ENCODE assay signal across 10 cellular contexts in the genomic region with DNA sequence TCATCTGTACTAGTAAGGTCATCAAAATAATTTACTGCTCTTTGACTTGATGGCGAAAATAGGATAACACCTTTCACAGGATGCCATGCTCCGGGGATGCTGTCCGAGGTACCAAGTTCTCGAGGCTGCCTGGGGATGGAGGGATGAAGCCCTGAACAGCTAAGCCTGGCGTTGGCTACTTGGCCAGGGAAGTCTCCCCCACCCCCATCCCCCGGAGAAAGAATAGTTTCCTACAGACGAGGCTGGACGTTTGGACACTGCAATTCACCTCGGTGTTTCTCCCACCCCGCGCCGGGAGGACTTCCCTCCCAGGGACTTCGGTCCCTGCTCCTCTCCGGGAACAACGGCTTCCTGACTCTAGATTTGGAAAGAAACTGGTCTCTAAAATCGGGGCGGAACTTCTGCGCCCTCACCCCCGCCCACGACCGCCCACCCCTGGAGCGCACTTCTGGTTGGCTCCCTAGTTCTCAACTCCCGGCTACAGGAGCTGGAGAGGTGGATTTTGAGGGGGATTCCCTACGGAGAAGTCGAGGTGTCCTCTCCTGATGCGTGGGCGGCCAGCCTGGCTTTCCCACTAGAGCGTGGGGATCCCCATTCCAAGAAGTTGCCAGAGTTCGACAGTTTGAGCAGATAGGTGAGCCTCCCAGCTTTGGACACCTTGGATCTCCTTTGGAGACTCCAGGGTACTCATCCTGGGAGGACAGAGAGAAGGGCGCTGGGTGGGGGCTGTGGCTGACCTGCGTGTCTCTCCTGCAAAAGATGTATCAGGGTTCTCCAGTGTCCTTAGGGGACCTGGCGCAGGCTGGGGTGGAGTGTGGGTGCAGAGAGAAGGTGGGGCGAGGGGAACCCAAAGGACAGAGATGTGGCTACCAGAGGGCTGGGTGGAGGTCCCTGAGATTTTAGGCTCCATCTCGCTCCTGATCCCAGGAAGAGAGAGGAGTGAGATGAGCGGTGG. TPM values are rescaled to one million over a fixed set of nuclear protein-coding genes. Genes with fewer than 3 reads are reported as not detected.
DNase-seq lines count a peak whose midpoint lies in the region; ATAC-seq and TF ChIP-seq lines count a peak whose summit lies in the region.
"Had no signal": no experiment of that assay in that cellular context is flagged by ENCODE, and none has a peak within 500 bp of the region (broad histone marks: within the 10 kb centered on the region; RNA-seq: fewer than 3 reads in every experiment).

No MANE protein-coding gene starts in this region.

- peaks cover 31% of the 10 kb centered on the region for H3K79me2 ChIP-seq in neural cell (replicated peaks; ENCODE audit: insufficient read depth, low read length)

- no peak for TF ChIP-seq RAD21 in neural cell (conservative IDR thresholded peaks at IDR 0.05)

- DNase-seq in DMS153 (lab: John Stamatoyannopoulos, UW) (peak; percentile 14), NCI-H146 (lab: John Stamatoyannopoulos, UW) (peak; percentile 75), ecto neural progenitor cell (ENCODE audit: low spot score) (peak; percentile 70), UCSD-AML1 (lab: John Stamatoyannopoulos, UW; ENCODE audit: unreplicated experiment) (no peak), MCF 10A (ENCODE audit: unreplicated experiment) (no peak)
- no peak for DNase-seq in stimulated activated CD4-positive, alpha-beta T cell treated with anti-CD3 and anti-CD28 coated beads, Interleukin-2, amount 100 ng/mL, for 24 hours
- DNase-seq in natural killer cell treated with Interleukin-12 subunit alpha and Interleukin-12 subunit beta and Interleukin-15 and Interleukin-18, amount 100 ng/mL, for 72 hours (ENCODE audit: low spot score), result no peak
- DNase-seq: NCI-H1048, small intestine had no signal

- no peaks in the 10 kb centered on the region for H3K9me2 ChIP-seq in neural cell (ENCODE audit: insufficient read depth, low read length)

- H3K36me3 Mint-ChIP-seq in MCF 10A (ENCODE audit: insufficient read depth, unreplicated experiment), result no peaks in the 10 kb centered on the region
- H3K36me3 Mint-ChIP-seq in natural killer cell treated with Interleukin-12 subunit alpha and Interleukin-12 subunit beta and Interleukin-15 and Interleukin-18, amount 100 ng/mL, for 72 hours, result peaks cover 11% of the 10 kb centered on the region

- BruUV-seq in MCF 10A (replicated peaks; lab: Mats Ljungman, UMichigan), result no TSS peak

- H3K9me3 Mint-ChIP-seq in MCF 10A (ENCODE audit: unreplicated experiment), result no peaks in the 10 kb centered on the region
- peaks cover 4% of the 10 kb centered on the region for H3K9me3 Mint-ChIP-seq in natural killer cell treated with Interleukin-12 subunit alpha and Interleukin-12 subunit beta and Interleukin-15 and Interleukin-18, amount 100 ng/mL, for 72 hours

- peaks cover 5% of the 10 kb centered on the region for H3K9me3 ChIP-seq in neural cell (ENCODE audit: low read length)

- peaks cover 22% of the 10 kb centered on the region for H3K27me3 ChIP-seq in neural cell (ENCODE audit: insufficient read depth, low read depth, low read length)

- CTCF ChIA-PET in MCF 10A (lab: Yijun Ruan, JAX), result no interaction called here

- POLR2A ChIA-PET in MCF 10A (lab: Yijun Ruan, JAX), result no interaction called here

- H3K9ac ChIP-seq in neural cell (ENCODE audit: low read length), result peak overlapping the region; percentile 85

- intact Hi-C loops in MCF 10A (cut with micrococcal nuclease), result no loop called here

- H3K4me3 ChIP-seq in neural cell (ENCODE audit: low read length), result peak overlapping the region; percentile 75

- H3K4me2 ChIP-seq in neural cell (ENCODE audit: low read length), result peak overlapping the region; percentile 56

- no peak for TF ChIP-seq EP300 in neural cell (conservative IDR thresholded peaks at IDR 0.05; ENCODE audit: poor library complexity, severe bottlenecking)

- no peaks in the 10 kb centered on the region for H3F3A ChIP-seq in neural cell (ENCODE audit: insufficient read depth, low read length, poor library complexity, severe bottlenecking)

- H3K4me1 Mint-ChIP-seq in MCF 10A (ENCODE audit: insufficient read depth, unreplicated experiment), result no peaks in the 10 kb centered on the region
- H3K4me1 Mint-ChIP-seq in natural killer cell treated with Interleukin-12 subunit alpha and Interleukin-12 subunit beta and Interleukin-15 and Interleukin-18, amount 100 ng/mL, for 72 hours (ENCODE audit: low read depth in 2 of 2), result peaks cover 3 to 4% of the 10 kb centered on the region in 2 donors

- peak overlapping the region; percentile 86 for H3K27ac ChIP-seq in neural cell (ENCODE audit: low read length)

- no peak for ATAC-seq in natural killer cell treated with Interleukin-12 subunit alpha and Interleukin-12 subunit beta and Interleukin-15 and Interleukin-18, amount 100 ng/mL, for 72 hours

- H3K36me3 ChIP-seq in neural cell (ENCODE audit: insufficient read depth, low read length), result no peaks in the 10 kb centered on the region

- peaks cover 67% of the 10 kb centered on the region for H3K27me3 Mint-ChIP-seq in MCF 10A (ENCODE audit: insufficient read depth, unreplicated experiment)
- peaks cover 48 to 53% of the 10 kb centered on the region in 2 donors for H3K27me3 Mint-ChIP-seq in natural killer cell treated with Interleukin-12 subunit alpha and Interleukin-12 subunit beta and Interleukin-15 and Interleukin-18, amount 100 ng/mL, for 72 hours

- no peak for TF ChIP-seq CTCF in neural cell (IDR thresholded peaks at IDR 0.05; ENCODE audit: poor library complexity, severe bottlenecking)
- TF ChIP-seq CTCF in MCF 10A (IDR thresholded peaks at IDR 0.05; ENCODE audit: unreplicated experiment), result no peak

- H3K4me3 Mint-ChIP-seq in MCF 10A (ENCODE audit: unreplicated experiment), result no peak overlapping the region
- H3K4me3 Mint-ChIP-seq in natural killer cell treated with Interleukin-12 subunit alpha and Interleukin-12 subunit beta and Interleukin-15 and Interleukin-18, amount 100 ng/mL, for 72 hours, result no peak overlapping the region

- H3K27ac Mint-ChIP-seq in MCF 10A (ENCODE audit: low read depth, unreplicated experiment), result no peak overlapping the region
- H3K27ac Mint-ChIP-seq in natural killer cell treated with Interleukin-12 subunit alpha and Interleukin-12 subunit beta and Interleukin-15 and Interleukin-18, amount 100 ng/mL, for 72 hours, result no peak overlapping the region

- no peak overlapping the region for H2AFZ ChIP-seq in neural cell (ENCODE audit: low read depth, low read length)

- no peaks in the 10 kb centered on the region for H4K20me1 ChIP-seq in neural cell (ENCODE audit: insufficient read depth)

TF ChIP-seq in neural cell, 6 proteins besides CTCF, POLR2A, EP300 and RAD21:
- TF ChIP-seq REST (IDR thresholded peaks at IDR 0.05; ENCODE audit: borderline replicate concordance) (peak; percentile 30), POLR2AphosphoS5 (IDR thresholded peaks at IDR 0.05) (no peak), MXI1 (conservative IDR thresholded peaks at IDR 0.05; ENCODE audit: poor library complexity, severe bottlenecking) (no peak)

RNA-seq across cellular contexts. Expression of gene PCSK2, which starts 1.1 kb away (rescaled TPM):
- 27.9 and 29.8 TPM in 2 replicates for polyA plus RNA-seq in neural cell
- polyA minus RNA-seq in neural cell, result 44.6 and 50.2 TPM in 2 replicates
- not detected in 2 replicates for total RNA-seq in MCF 10A (2022)
- not detected for total RNA-seq in natural killer cell treated with Interleukin-12 subunit alpha and Interleukin-12 subunit beta and Interleukin-15 and Interleukin-18, amount 100 ng/mL, for 72 hours

Comparison
In these comparisons a context has a peak if more than half of its experiments do, and no peak if none do; other contexts are left out.
1. DNase-seq: peak in DMS153 (single experiment), NCI-H146 (single experiment) and ecto neural progenitor cell (single experiment); none in UCSD-AML1 (single experiment), MCF 10A (single experiment), stimulated activated CD4-positive, alpha-beta T cell treated with anti-CD3 and anti-CD28 coated beads, Interleukin-2, amount 100 ng/mL, for 24 hours (0 of 2) and natural killer cell treated with Interleukin-12 subunit alpha and Interleukin-12 subunit beta and Interleukin-15 and Interleukin-18, amount 100 ng/mL, for 72 hours (single experiment).